Comparison of ENCODE assay signal across 1 cellular context in genomic region chr5:65105301-65105700, GRCh38.
TF ChIP-seq lines count a peak whose summit lies in the region.

No MANE protein-coding gene starts in this region.

TF ChIP-seq in GM12878, 131 proteins besides CTCF, POLR2A, EP300 and RAD21 (continued from another document):
- TF ChIP-seq CEBPZ (IDR thresholded peaks at IDR 0.05; ENCODE audit: low read depth, low read length), result no peak
- TF ChIP-seq ASH2L (IDR thresholded peaks at IDR 0.05; ENCODE audit: borderline replicate concordance, low read depth), result no peak
- TF ChIP-seq ZNF384 (IDR thresholded peaks at IDR 0.05; ENCODE audit: borderline replicate concordance, low read depth, low read length), result no peak
- TF ChIP-seq ZBED1 (IDR thresholded peaks at IDR 0.05; ENCODE audit: borderline replicate concordance), result no peak
- no peak for TF ChIP-seq ZBTB4 (CRISPR knock-in tag; IDR thresholded peaks at IDR 0.05)
- no peak for TF ChIP-seq NRF1 (conservative IDR thresholded peaks at IDR 0.05; ENCODE audit: low read depth, low read length)
- no peak for TF ChIP-seq HSF1 (IDR thresholded peaks at IDR 0.05; ENCODE audit: low read depth, low read length)
- TF ChIP-seq JUND (IDR thresholded peaks at IDR 0.05; ENCODE audit: low read depth, low read length), result no peak
- no peak for TF ChIP-seq BCLAF1 (IDR thresholded peaks at IDR 0.05)
- TF ChIP-seq RAD51 (IDR thresholded peaks at IDR 0.05), result no peak
- TF ChIP-seq ESRRA (IDR thresholded peaks at IDR 0.05; ENCODE audit: low read length), result no peak
- no peak for TF ChIP-seq ETV6 (conservative IDR thresholded peaks at IDR 0.05 in 1 of 2, IDR thresholded peaks at IDR 0.05 in 1 of 2; ENCODE audit: borderline replicate concordance in 1 of 2, low read depth in 1 of 2)
- no peak for TF ChIP-seq IRF4 (IDR thresholded peaks at IDR 0.05; ENCODE audit: low read depth, low read length)
- TF ChIP-seq NFYA (IDR thresholded peaks at IDR 0.05; ENCODE audit: borderline replicate concordance, low read depth, low read length), result no peak
- no peak for TF ChIP-seq JUNB (IDR thresholded peaks at IDR 0.05)
- TF ChIP-seq FOS (IDR thresholded peaks at IDR 0.05; ENCODE audit: borderline replicate concordance, extremely low read depth, insufficient read length), result no peak
TF ChIP-seq in GM12878: peak in this region for 0.
